ENCODE assay signal across 23 cellular contexts in genomic region chr2:236049981-236050380, GRCh38.
DNase-seq lines count a peak whose midpoint lies in the region; ATAC-seq, FAIRE-seq and TF ChIP-seq lines count a peak whose summit lies in the region.
"Had no signal": no experiment of that assay in that cellular context is flagged by ENCODE, and none has a peak within 500 bp of the region (broad histone marks: within the 10 kb centered on the region; RNA-seq: fewer than 3 reads in every experiment).

No MANE protein-coding gene starts in this region.

- DNase-seq in activated CD4-positive, alpha-beta T cell treated with anti-CD3 and anti-CD28 coated beads, Interleukin-2, amount 10 ng/mL, durations not matched to agents 7 days and 5 days = peak; percentile 26
- no peak for DNase-seq in activated CD4-positive, alpha-beta T cell treated with anti-CD3 and anti-CD28 coated beads, Interleukin-2, amount 10 ng/mL, durations not matched to agents 24 days and 14 days
- DNase-seq in CD4-positive, alpha-beta T cell = no peak
- peak; percentile 62 for DNase-seq in MM.1S
- DNase-seq in effector memory CD4-positive, alpha-beta T cell = no peak
- DNase-seq in urothelium cell line (ENCODE audit: low spot score) = no peak
- DNase-seq in HUDEP-2 (lab: John Stamatoyannopoulos, UW; ENCODE audit: unreplicated experiment in 76 of 76) = no peak
- DNase-seq in mucosa of descending colon = no peak
- DNase-seq: colonic mucosa, H9, kidney glomerular epithelial cell, MG63, NCI-H146, NCI-H2171 treated with DMSO at 0.1 percent for 48 hours, NCI-H524 treated with DMSO at 0.1 percent for 48 hours, substantia nigra had no signal

- H3K4me3 ChIP-seq in MM.1S (ENCODE audit: low read length) (no peak overlapping the region), mucosa of descending colon (no peak overlapping the region)
- peak overlapping the region; percentile 13 for H3K4me3 ChIP-seq in effector memory CD4-positive, alpha-beta T cell (ENCODE audit: insufficient read depth, low read depth, low read length, poor library complexity, severe bottlenecking)
- H3K4me3 ChIP-seq: colonic mucosa, MG63, neural progenitor cell, prostate gland had no signal

- H3K27ac ChIP-seq in CD4-positive, alpha-beta T cell (ENCODE audit: low read depth, low read length) = no peak overlapping the region
- no peak overlapping the region for H3K27ac ChIP-seq in MM.1S (ENCODE audit: low read length)
- H3K27ac ChIP-seq in effector memory CD4-positive, alpha-beta T cell (ENCODE audit: insufficient read depth, low read length, poor library complexity, severe bottlenecking) = no peak overlapping the region
- H3K27ac ChIP-seq: colonic mucosa, neural progenitor cell, prostate gland, VCaP had no signal

- H3K9me3 Mint-ChIP-seq in activated CD4-positive, alpha-beta T cell treated with anti-CD3 and anti-CD28 coated beads, Interleukin-2, amount 10 ng/mL, durations not matched to agents 7 days and 5 days = no peaks in the 10 kb centered on the region
- no peaks in the 10 kb centered on the region for H3K9me3 Mint-ChIP-seq in activated CD4-positive, alpha-beta T cell treated with anti-CD3 and anti-CD28 coated beads, Interleukin-2, amount 10 ng/mL, durations not matched to agents 24 days and 14 days
- no peaks in the 10 kb centered on the region for H3K9me3 Mint-ChIP-seq in CD4-positive, alpha-beta T cell
- H3K9me3 Mint-ChIP-seq: activated T-helper 2 cell treated with anti-CD3 and anti-CD28 coated beads, Interferon-gamma antibody, Interleukin-2, Interleukin-4, amounts not matched to agents 10 μg/mL and 5 μg/mL and 100 μg/mL, durations not matched to agents 14 hours and 24 hours and 36 hours; brain; H9; neural progenitor cell; T-helper 1 cell treated with Interleukin-12 subunit alpha and Interleukin-12 subunit beta and Interleukin-4 antibody, amounts not matched to agents 30 μg/mL and 1 μg/mL, for 36 hours had no signal

- no peaks in the 10 kb centered on the region for H4K20me1 ChIP-seq in MM.1S (ENCODE audit: insufficient read depth, low read length)

- peaks cover 7% of the 10 kb centered on the region for H3K4me1 Mint-ChIP-seq in activated CD4-positive, alpha-beta T cell treated with anti-CD3 and anti-CD28 coated beads, Interleukin-2, amount 10 ng/mL, durations not matched to agents 7 days and 5 days
- peaks cover 5% of the 10 kb centered on the region for H3K4me1 Mint-ChIP-seq in activated CD4-positive, alpha-beta T cell treated with anti-CD3 and anti-CD28 coated beads, Interleukin-2, amount 10 ng/mL, durations not matched to agents 24 days and 14 days
- H3K4me1 Mint-ChIP-seq in CD4-positive, alpha-beta T cell (ENCODE audit: low read depth) = peaks cover 9% of the 10 kb centered on the region
- H3K4me1 Mint-ChIP-seq: IgD-negative memory B cell had no signal

- H3K9me3 ChIP-seq in CD4-positive, alpha-beta T cell (ENCODE audit: control insufficient read depth, low read length) = no peaks in the 10 kb centered on the region
- no peaks in the 10 kb centered on the region for H3K9me3 ChIP-seq in MM.1S (replicated peaks; ENCODE audit: insufficient read depth, low read length)
- H3K9me3 ChIP-seq in effector memory CD4-positive, alpha-beta T cell (ENCODE audit: control insufficient read depth, low read length) = no peaks in the 10 kb centered on the region
- H3K9me3 ChIP-seq in mucosa of descending colon = no peaks in the 10 kb centered on the region
- H3K9me3 ChIP-seq: colonic mucosa, MG63, prostate gland had no signal

- no peaks in the 10 kb centered on the region for H3K79me2 ChIP-seq in MM.1S (ENCODE audit: low read length)

- H3F3A ChIP-seq in MM.1S (ENCODE audit: insufficient read depth, low read length) = no peaks in the 10 kb centered on the region

- H3K36me3 Mint-ChIP-seq in activated CD4-positive, alpha-beta T cell treated with anti-CD3 and anti-CD28 coated beads, Interleukin-2, amount 10 ng/mL, durations not matched to agents 7 days and 5 days (ENCODE audit: low read depth) = no peaks in the 10 kb centered on the region
- H3K36me3 Mint-ChIP-seq in activated CD4-positive, alpha-beta T cell treated with anti-CD3 and anti-CD28 coated beads, Interleukin-2, amount 10 ng/mL, durations not matched to agents 24 days and 14 days (ENCODE audit: low read depth) = no peaks in the 10 kb centered on the region
- H3K36me3 Mint-ChIP-seq in CD4-positive, alpha-beta T cell (ENCODE audit: low read depth) = no peaks in the 10 kb centered on the region
- H3K36me3 Mint-ChIP-seq: IgD-negative memory B cell had no signal

- no peak overlapping the region for H3K4me3 Mint-ChIP-seq in activated CD4-positive, alpha-beta T cell treated with anti-CD3 and anti-CD28 coated beads, Interleukin-2, amount 10 ng/mL, durations not matched to agents 7 days and 5 days
- no peak overlapping the region for H3K4me3 Mint-ChIP-seq in activated CD4-positive, alpha-beta T cell treated with anti-CD3 and anti-CD28 coated beads, Interleukin-2, amount 10 ng/mL, durations not matched to agents 24 days and 14 days
- no peak overlapping the region for H3K4me3 Mint-ChIP-seq in CD4-positive, alpha-beta T cell
- H3K4me3 Mint-ChIP-seq: brain; H9; IgD-negative memory B cell; neural progenitor cell; T-helper 1 cell treated with Interleukin-12 subunit alpha and Interleukin-12 subunit beta and Interleukin-4 antibody, amounts not matched to agents 30 μg/mL and 1 μg/mL, for 36 hours had no signal

- POLR2A ChIA-PET in activated CD4-positive, alpha-beta T cell treated with anti-CD3 and anti-CD28 coated beads, Interleukin-2, amount 10 ng/mL, durations not matched to agents 7 days and 5 days (lab: Charles Lee) = no interaction called here
- POLR2A ChIA-PET in CD4-positive, alpha-beta T cell (lab: Charles Lee) = no interaction called here

- peaks cover 23% of the 10 kb centered on the region for H3K27me3 Mint-ChIP-seq in activated CD4-positive, alpha-beta T cell treated with anti-CD3 and anti-CD28 coated beads, Interleukin-2, amount 10 ng/mL, durations not matched to agents 7 days and 5 days
- peaks cover 16% of the 10 kb centered on the region for H3K27me3 Mint-ChIP-seq in activated CD4-positive, alpha-beta T cell treated with anti-CD3 and anti-CD28 coated beads, Interleukin-2, amount 10 ng/mL, durations not matched to agents 24 days and 14 days
- peaks cover 35% of the 10 kb centered on the region for H3K27me3 Mint-ChIP-seq in CD4-positive, alpha-beta T cell

- H3K27me3 ChIP-seq in CD4-positive, alpha-beta T cell (ENCODE audit: control insufficient read depth, insufficient read depth, low read length) = peaks cover 7% of the 10 kb centered on the region
- no peaks in the 10 kb centered on the region for H3K27me3 ChIP-seq in MM.1S (replicated peaks; ENCODE audit: insufficient read depth, low read length)
- no peaks in the 10 kb centered on the region for H3K27me3 ChIP-seq in effector memory CD4-positive, alpha-beta T cell (replicated peaks; ENCODE audit: control insufficient read depth, insufficient read depth, low read length, poor library complexity, severe bottlenecking)
- H3K27me3 ChIP-seq: colonic mucosa, MG63, neural progenitor cell had no signal

- CTCF ChIA-PET in activated CD4-positive, alpha-beta T cell treated with anti-CD3 and anti-CD28 coated beads, Interleukin-2, amount 10 ng/mL, durations not matched to agents 7 days and 5 days (lab: Charles Lee) = no interaction called here
- CTCF ChIA-PET in CD4-positive, alpha-beta T cell (lab: Charles Lee) = no interaction called here

- intact Hi-C loops in activated CD4-positive, alpha-beta T cell treated with anti-CD3 and anti-CD28 coated beads, Interleukin-2, amount 10 ng/mL, durations not matched to agents 24 days and 14 days (cut with micrococcal nuclease) = no loop called here
- intact Hi-C loops in CD4-positive, alpha-beta T cell (cut with DNase I, micrococcal nuclease) = no loop called here
- intact Hi-C loops in mucosa of descending colon (cut with DNase I, micrococcal nuclease) = no loop called here

- H3K4me2 ChIP-seq in MM.1S (ENCODE audit: low read depth, low read length) = no peak overlapping the region
- H3K4me2 ChIP-seq: neural progenitor cell had no signal

- no peaks in the 10 kb centered on the region for H3K36me3 ChIP-seq in MM.1S (replicated peaks; ENCODE audit: insufficient read depth, low read length)
- no peaks in the 10 kb centered on the region for H3K36me3 ChIP-seq in effector memory CD4-positive, alpha-beta T cell (ENCODE audit: control insufficient read depth, insufficient read depth, low read length)
- no peaks in the 10 kb centered on the region for H3K36me3 ChIP-seq in mucosa of descending colon (ENCODE audit: low read depth)
- H3K36me3 ChIP-seq: colonic mucosa, MG63, neural progenitor cell, prostate gland had no signal

- FAIRE-seq in urothelium cell line (lab: Jason Lieb, UNC) = no peak

- no peak for TF ChIP-seq CTCF in CD4-positive, alpha-beta T cell (IDR thresholded peaks at IDR 0.05)
- TF ChIP-seq CTCF in MM.1S (IDR thresholded peaks at IDR 0.05; ENCODE audit: low read length) (0 out of 2 replicates have a peak, but pooled peaks have one; percentile 15), mucosa of descending colon (IDR thresholded peaks at IDR 0.05) (no peak)

- H3K27ac Mint-ChIP-seq in activated CD4-positive, alpha-beta T cell treated with anti-CD3 and anti-CD28 coated beads, Interleukin-2, amount 10 ng/mL, durations not matched to agents 7 days and 5 days = no peak overlapping the region
- H3K27ac Mint-ChIP-seq in activated CD4-positive, alpha-beta T cell treated with anti-CD3 and anti-CD28 coated beads, Interleukin-2, amount 10 ng/mL, durations not matched to agents 24 days and 14 days = no peak overlapping the region
- no peak overlapping the region for H3K27ac Mint-ChIP-seq in CD4-positive, alpha-beta T cell
- H3K27ac Mint-ChIP-seq: activated T-helper 2 cell treated with anti-CD3 and anti-CD28 coated beads, Interferon-gamma antibody, Interleukin-2, Interleukin-4, amounts not matched to agents 10 μg/mL and 5 μg/mL and 100 μg/mL, durations not matched to agents 14 hours and 24 hours and 36 hours; brain; H9; IgD-negative memory B cell; neural progenitor cell; T-helper 1 cell treated with Interleukin-12 subunit alpha and Interleukin-12 subunit beta and Interleukin-4 antibody, amounts not matched to agents 30 μg/mL and 1 μg/mL, for 36 hours had no signal

- no peaks in the 10 kb centered on the region for H3K9me2 ChIP-seq in MM.1S (replicated peaks; ENCODE audit: insufficient read depth, low read length)

- no peak overlapping the region for H3K9ac ChIP-seq in MM.1S (ENCODE audit: low read length)
- H3K9ac ChIP-seq: neural progenitor cell had no signal

- no peak overlapping the region for H2AFZ ChIP-seq in MM.1S (ENCODE audit: low read length)
- H2AFZ ChIP-seq: neural progenitor cell had no signal

- H3K4me1 ChIP-seq in MM.1S (ENCODE audit: low read length) (no peaks in the 10 kb centered on the region), mucosa of descending colon (ENCODE audit: low read depth) (no peaks in the 10 kb centered on the region)
- no peaks in the 10 kb centered on the region for H3K4me1 ChIP-seq in effector memory CD4-positive, alpha-beta T cell (ENCODE audit: control insufficient read depth, insufficient read depth, low read length, poor library complexity, severe bottlenecking)
- H3K4me1 ChIP-seq: colonic mucosa, prostate gland had no signal

- peak; percentile 17 for ATAC-seq in CD4-positive, alpha-beta T cell (ENCODE audit: poor library complexity)
- no peak for ATAC-seq in mucosa of descending colon

Comparison
In these comparisons a context has a peak if more than half of its experiments do, and no peak if none do; other contexts are left out.
1. DNase-seq: peak in activated CD4-positive, alpha-beta T cell treated with anti-CD3 and anti-CD28 coated beads, Interleukin-2, amount 10 ng/mL, durations not matched to agents 7 days and 5 days (single experiment) and MM.1S (single experiment); none in activated CD4-positive, alpha-beta T cell treated with anti-CD3 and anti-CD28 coated beads, Interleukin-2, amount 10 ng/mL, durations not matched to agents 24 days and 14 days (single experiment), CD4-positive, alpha-beta T cell (0 of 10), effector memory CD4-positive, alpha-beta T cell (0 of 3), urothelium cell line (single experiment), HUDEP-2 (0 of 76) and mucosa of descending colon (0 of 3).